ENCODE assay signal across 17 cellular contexts in the genomic region with DNA sequence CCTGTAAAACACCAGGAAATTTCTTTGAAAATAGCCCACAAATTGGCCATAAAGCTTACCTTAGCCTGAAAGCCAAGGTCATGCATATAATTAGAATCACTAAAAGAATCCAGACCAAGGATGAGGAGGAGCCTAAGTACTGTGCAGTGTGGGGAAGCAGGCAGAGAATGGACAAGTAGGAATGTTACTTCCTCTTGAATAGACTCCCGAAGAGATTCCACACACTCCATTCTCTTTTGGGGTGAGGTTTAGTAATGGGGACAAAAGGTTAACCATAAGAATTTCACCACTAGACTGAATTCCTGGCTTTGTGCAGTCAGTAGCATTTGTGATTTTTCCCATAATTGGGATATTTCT. TPM values are rescaled to one million over a fixed set of nuclear protein-coding genes. Genes with fewer than 3 reads are reported as not detected.
DNase-seq lines count a peak whose midpoint lies in the region; ATAC-seq and FAIRE-seq lines count a peak whose summit lies in the region.
"Had no signal": no experiment of that assay in that cellular context is flagged by ENCODE, and none has a peak within 500 bp of the region (broad histone marks: within the 10 kb centered on the region; RNA-seq: fewer than 3 reads in every experiment).

No MANE protein-coding gene starts in this region.

- peak; percentile 55 for FAIRE-seq in colon (lab: Jason Lieb, UNC)
- FAIRE-seq: A204.1, urothelium cell line had no signal

- intact Hi-C loops in head of caudate nucleus (cut with DNase I), result no loop called here

- DNase-seq in A172 (ENCODE audit: low spot score), result peak; percentile 43
- peak; percentile 65 for DNase-seq in LHCN-M2 (ENCODE audit: low read depth)
- peak; percentile 65 for DNase-seq in kidney tubule cell (ENCODE audit: low spot score)
- DNase-seq in stimulated activated CD4-positive, alpha-beta T cell treated with anti-CD3 and anti-CD28 coated beads, Interleukin-4, amount 100 ng/mL, for 4 hours, result no peak
- DNase-seq in NCI-H2029 (lab: John Stamatoyannopoulos, UW), result no peak
- DNase-seq in head of caudate nucleus, result no peak
- DNase-seq: activated CD4-positive, alpha-beta memory T cell treated with anti-CD3 and anti-CD28 coated beads for 36 hours; activated T-cell treated with anti-CD3 and anti-CD28 coated beads, Interleukin-2, amount 50 U/mL, for 4 hours; CD8-positive, alpha-beta memory T cell; erythroblast; left ventricle myocardium inferior; stimulated activated naive CD8-positive, alpha-beta T cell treated with anti-CD3 and anti-CD28 coated beads, Interleukin-15, amount 100 ng/mL, for 72 hours; T-cell had no signal

- ATAC-seq in HG02885 (IDR thresholded peaks at IDR 0.05; ENCODE audit: poor library complexity, unreplicated experiment), result no peak
- ATAC-seq: activated T-cell treated with anti-CD3 and anti-CD28 coated beads, Interleukin-2, amount 50 U/mL, for 4 hours; stimulated activated naive CD8-positive, alpha-beta T cell treated with anti-CD3 and anti-CD28 coated beads, Interleukin-15, amount 100 ng/mL, for 72 hours; T-cell had no signal

RNA-seq across cellular contexts. Expression of a gene that starts 27.5 kb away (rescaled TPM):
- total RNA-seq in A172 (2014; rRNA removed; shearing (Covaris generic)), result 108 and 150 TPM in 2 replicates
- total RNA-seq in LHCN-M2 (2014; rRNA removed), result 95.0 and 98.7 TPM in 2 replicates
- 85.7 TPM for polyA plus RNA-seq in LHCN-M2 (2012)
- polyA plus RNA-seq: CD8-positive, alpha-beta memory T cell had no signal

Comparison
In these comparisons a context has a peak if more than half of its experiments do, and no peak if none do; other contexts are left out.
1. DNase-seq: peak in A172 (single experiment), LHCN-M2 (single experiment) and kidney tubule cell (single experiment); none in stimulated activated CD4-positive, alpha-beta T cell treated with anti-CD3 and anti-CD28 coated beads, Interleukin-4, amount 100 ng/mL, for 4 hours (0 of 2), NCI-H2029 (single experiment) and head of caudate nucleus (0 of 42).